9 cellular contexts compared by ENCODE assay signal in genomic region chr6:137313928-137314855, GRCh38.
DNase-seq lines count a peak whose midpoint lies in the region; ATAC-seq and TF ChIP-seq lines count a peak whose summit lies in the region.
"Had no signal": no experiment of that assay in that cellular context is flagged by ENCODE, and none has a peak within 500 bp of the region (broad histone marks: within the 10 kb centered on the region; RNA-seq: fewer than 3 reads in every experiment).

No MANE protein-coding gene starts in this region.

- intact Hi-C loops in Right ventricle myocardium inferior (cut with DNase I) = loop anchor here (1.0 to 5.0 kb wide), 4 partner anchors 43 to 220 kb away; no protein-coding TSS in a partner anchor
- intact Hi-C loops in upper lobe of right lung (cut with DNase I) = loop anchor here (10.0 kb wide), 1 partner anchor 219 kb away; no protein-coding TSS in a partner anchor

- H3K27ac Mint-ChIP-seq in activated naive CD4-positive, alpha-beta T cell treated with anti-CD3 and anti-CD28 coated beads, Interleukin-2, amount 50 U/mL, for 72 hours = no peak overlapping the region
- H3K27ac Mint-ChIP-seq in progenitor cell of endocrine pancreas = no peak overlapping the region
- H3K27ac Mint-ChIP-seq: stimulated activated naive CD8-positive, alpha-beta T cell treated with anti-CD3 and anti-CD28 coated beads, Interleukin-15, Interleukin-2, amounts not matched to agents 100 ng/mL and 50 ng/mL, for 24 hours had no signal

- ATAC-seq in activated naive CD4-positive, alpha-beta T cell treated with anti-CD3 and anti-CD28 coated beads, Interleukin-2, amount 50 U/mL, for 72 hours = peak; percentile 73 to 82
- peak; percentile 93 for ATAC-seq in Right ventricle myocardium inferior
- peak; percentile 93 for ATAC-seq in upper lobe of right lung

- H3K4me1 Mint-ChIP-seq in progenitor cell of endocrine pancreas (ENCODE audit: low read depth) = peaks cover 10% of the 10 kb centered on the region

- DNase-seq in NCI-H2081 (lab: John Stamatoyannopoulos, UW) (peak; percentile 54), NCI-H2081 treated with DMSO at 0.1 percent for 48 hours (lab: John Stamatoyannopoulos, UW) (no peak), MV-4-11 (lab: John Stamatoyannopoulos, UW) (peak; percentile 60), SKM-1 (lab: John Stamatoyannopoulos, UW; ENCODE audit: unreplicated experiment) (peak; percentile 70), Right ventricle myocardium inferior (ENCODE audit: missing footprints) (peak; percentile 87), progenitor cell of endocrine pancreas (ENCODE audit: low spot score, unreplicated experiment) (peak; percentile 39), upper lobe of right lung (peak; percentile 80)
- DNase-seq in activated naive CD4-positive, alpha-beta T cell treated with anti-CD3 and anti-CD28 coated beads, Interleukin-2, amount 50 U/mL, for 72 hours (ENCODE audit: low spot score in 2 of 2) = peak in 1 of 2 donors; percentile 51

- H3K9me3 Mint-ChIP-seq in activated naive CD4-positive, alpha-beta T cell treated with anti-CD3 and anti-CD28 coated beads, Interleukin-2, amount 50 U/mL, for 72 hours = no peaks in the 10 kb centered on the region
- H3K9me3 Mint-ChIP-seq in progenitor cell of endocrine pancreas (ENCODE audit: low read depth) = no peaks in the 10 kb centered on the region
- H3K9me3 Mint-ChIP-seq: stimulated activated naive CD8-positive, alpha-beta T cell treated with anti-CD3 and anti-CD28 coated beads, Interleukin-15, Interleukin-2, amounts not matched to agents 100 ng/mL and 50 ng/mL, for 24 hours had no signal

- H3K36me3 ChIP-seq in upper lobe of right lung = no peaks in the 10 kb centered on the region

- H3K4me3 ChIP-seq in upper lobe of right lung = peak overlapping the region; percentile 7

- no peaks in the 10 kb centered on the region for H3K9me3 ChIP-seq in upper lobe of right lung

- no peaks in the 10 kb centered on the region for H3K36me3 Mint-ChIP-seq in activated naive CD4-positive, alpha-beta T cell treated with anti-CD3 and anti-CD28 coated beads, Interleukin-2, amount 50 U/mL, for 72 hours
- no peaks in the 10 kb centered on the region for H3K36me3 Mint-ChIP-seq in progenitor cell of endocrine pancreas (ENCODE audit: insufficient read depth)

- no peak overlapping the region for H3K27ac ChIP-seq in upper lobe of right lung

- no peak overlapping the region for H3K4me3 Mint-ChIP-seq in progenitor cell of endocrine pancreas (ENCODE audit: low read depth)
- H3K4me3 Mint-ChIP-seq: stimulated activated naive CD8-positive, alpha-beta T cell treated with anti-CD3 and anti-CD28 coated beads, Interleukin-15, Interleukin-2, amounts not matched to agents 100 ng/mL and 50 ng/mL, for 24 hours had no signal

- H3K27me3 Mint-ChIP-seq in progenitor cell of endocrine pancreas = peaks cover 11% of the 10 kb centered on the region
- H3K27me3 Mint-ChIP-seq: stimulated activated naive CD8-positive, alpha-beta T cell treated with anti-CD3 and anti-CD28 coated beads, Interleukin-15, Interleukin-2, amounts not matched to agents 100 ng/mL and 50 ng/mL, for 24 hours had no signal

- H3K4me1 ChIP-seq in upper lobe of right lung = peaks cover 19% of the 10 kb centered on the region

- no peaks in the 10 kb centered on the region for H3K27me3 ChIP-seq in upper lobe of right lung

- TF ChIP-seq CTCF in progenitor cell of endocrine pancreas (IDR thresholded peaks at IDR 0.05; ENCODE audit: unreplicated experiment) (peak; percentile 80), upper lobe of right lung (IDR thresholded peaks at IDR 0.05) (peak; percentile 81)
